ENCODE assay signal across 1 cellular context in the genomic region with DNA sequence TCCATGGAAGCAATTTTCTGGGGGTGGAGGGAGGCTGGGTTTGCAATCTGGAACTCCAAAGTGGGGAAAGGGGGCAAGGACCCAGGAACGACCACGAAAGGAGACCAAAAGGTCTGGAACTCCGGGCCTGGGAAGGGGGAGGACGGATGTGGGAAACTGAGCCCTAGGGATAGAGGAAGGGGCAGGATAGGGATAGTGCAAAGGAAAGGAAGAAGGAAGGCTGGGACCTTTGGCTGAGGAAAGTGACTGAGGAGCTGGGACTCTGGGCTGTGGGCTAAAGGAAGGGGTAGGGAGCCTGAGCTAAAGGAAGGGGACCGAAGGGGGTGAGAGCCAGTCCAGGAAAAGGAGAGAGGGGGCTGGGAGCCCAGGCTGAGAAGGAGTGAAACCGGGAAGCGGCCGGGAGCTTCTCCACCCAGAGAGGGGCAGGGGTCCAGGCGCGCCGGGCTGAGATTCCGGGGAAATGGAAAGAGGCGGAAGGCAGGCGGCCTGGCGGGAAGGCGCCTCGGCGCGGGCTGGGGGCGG.
TF ChIP-seq lines count a peak whose summit lies in the region.

No MANE protein-coding gene starts in this region.

TF ChIP-seq in H1, 55 proteins besides CTCF, POLR2A, EP300 and RAD21:
- TF ChIP-seq ASH2L (IDR thresholded peaks at IDR 0.05; ENCODE audit: low read length) (no peak), PHF8 (conservative IDR thresholded peaks at IDR 0.05; ENCODE audit: low read depth, low read length) (peak; percentile 74; the same call in 1 of the 2 replicates)
- TF ChIP-seq, protein P1, sequence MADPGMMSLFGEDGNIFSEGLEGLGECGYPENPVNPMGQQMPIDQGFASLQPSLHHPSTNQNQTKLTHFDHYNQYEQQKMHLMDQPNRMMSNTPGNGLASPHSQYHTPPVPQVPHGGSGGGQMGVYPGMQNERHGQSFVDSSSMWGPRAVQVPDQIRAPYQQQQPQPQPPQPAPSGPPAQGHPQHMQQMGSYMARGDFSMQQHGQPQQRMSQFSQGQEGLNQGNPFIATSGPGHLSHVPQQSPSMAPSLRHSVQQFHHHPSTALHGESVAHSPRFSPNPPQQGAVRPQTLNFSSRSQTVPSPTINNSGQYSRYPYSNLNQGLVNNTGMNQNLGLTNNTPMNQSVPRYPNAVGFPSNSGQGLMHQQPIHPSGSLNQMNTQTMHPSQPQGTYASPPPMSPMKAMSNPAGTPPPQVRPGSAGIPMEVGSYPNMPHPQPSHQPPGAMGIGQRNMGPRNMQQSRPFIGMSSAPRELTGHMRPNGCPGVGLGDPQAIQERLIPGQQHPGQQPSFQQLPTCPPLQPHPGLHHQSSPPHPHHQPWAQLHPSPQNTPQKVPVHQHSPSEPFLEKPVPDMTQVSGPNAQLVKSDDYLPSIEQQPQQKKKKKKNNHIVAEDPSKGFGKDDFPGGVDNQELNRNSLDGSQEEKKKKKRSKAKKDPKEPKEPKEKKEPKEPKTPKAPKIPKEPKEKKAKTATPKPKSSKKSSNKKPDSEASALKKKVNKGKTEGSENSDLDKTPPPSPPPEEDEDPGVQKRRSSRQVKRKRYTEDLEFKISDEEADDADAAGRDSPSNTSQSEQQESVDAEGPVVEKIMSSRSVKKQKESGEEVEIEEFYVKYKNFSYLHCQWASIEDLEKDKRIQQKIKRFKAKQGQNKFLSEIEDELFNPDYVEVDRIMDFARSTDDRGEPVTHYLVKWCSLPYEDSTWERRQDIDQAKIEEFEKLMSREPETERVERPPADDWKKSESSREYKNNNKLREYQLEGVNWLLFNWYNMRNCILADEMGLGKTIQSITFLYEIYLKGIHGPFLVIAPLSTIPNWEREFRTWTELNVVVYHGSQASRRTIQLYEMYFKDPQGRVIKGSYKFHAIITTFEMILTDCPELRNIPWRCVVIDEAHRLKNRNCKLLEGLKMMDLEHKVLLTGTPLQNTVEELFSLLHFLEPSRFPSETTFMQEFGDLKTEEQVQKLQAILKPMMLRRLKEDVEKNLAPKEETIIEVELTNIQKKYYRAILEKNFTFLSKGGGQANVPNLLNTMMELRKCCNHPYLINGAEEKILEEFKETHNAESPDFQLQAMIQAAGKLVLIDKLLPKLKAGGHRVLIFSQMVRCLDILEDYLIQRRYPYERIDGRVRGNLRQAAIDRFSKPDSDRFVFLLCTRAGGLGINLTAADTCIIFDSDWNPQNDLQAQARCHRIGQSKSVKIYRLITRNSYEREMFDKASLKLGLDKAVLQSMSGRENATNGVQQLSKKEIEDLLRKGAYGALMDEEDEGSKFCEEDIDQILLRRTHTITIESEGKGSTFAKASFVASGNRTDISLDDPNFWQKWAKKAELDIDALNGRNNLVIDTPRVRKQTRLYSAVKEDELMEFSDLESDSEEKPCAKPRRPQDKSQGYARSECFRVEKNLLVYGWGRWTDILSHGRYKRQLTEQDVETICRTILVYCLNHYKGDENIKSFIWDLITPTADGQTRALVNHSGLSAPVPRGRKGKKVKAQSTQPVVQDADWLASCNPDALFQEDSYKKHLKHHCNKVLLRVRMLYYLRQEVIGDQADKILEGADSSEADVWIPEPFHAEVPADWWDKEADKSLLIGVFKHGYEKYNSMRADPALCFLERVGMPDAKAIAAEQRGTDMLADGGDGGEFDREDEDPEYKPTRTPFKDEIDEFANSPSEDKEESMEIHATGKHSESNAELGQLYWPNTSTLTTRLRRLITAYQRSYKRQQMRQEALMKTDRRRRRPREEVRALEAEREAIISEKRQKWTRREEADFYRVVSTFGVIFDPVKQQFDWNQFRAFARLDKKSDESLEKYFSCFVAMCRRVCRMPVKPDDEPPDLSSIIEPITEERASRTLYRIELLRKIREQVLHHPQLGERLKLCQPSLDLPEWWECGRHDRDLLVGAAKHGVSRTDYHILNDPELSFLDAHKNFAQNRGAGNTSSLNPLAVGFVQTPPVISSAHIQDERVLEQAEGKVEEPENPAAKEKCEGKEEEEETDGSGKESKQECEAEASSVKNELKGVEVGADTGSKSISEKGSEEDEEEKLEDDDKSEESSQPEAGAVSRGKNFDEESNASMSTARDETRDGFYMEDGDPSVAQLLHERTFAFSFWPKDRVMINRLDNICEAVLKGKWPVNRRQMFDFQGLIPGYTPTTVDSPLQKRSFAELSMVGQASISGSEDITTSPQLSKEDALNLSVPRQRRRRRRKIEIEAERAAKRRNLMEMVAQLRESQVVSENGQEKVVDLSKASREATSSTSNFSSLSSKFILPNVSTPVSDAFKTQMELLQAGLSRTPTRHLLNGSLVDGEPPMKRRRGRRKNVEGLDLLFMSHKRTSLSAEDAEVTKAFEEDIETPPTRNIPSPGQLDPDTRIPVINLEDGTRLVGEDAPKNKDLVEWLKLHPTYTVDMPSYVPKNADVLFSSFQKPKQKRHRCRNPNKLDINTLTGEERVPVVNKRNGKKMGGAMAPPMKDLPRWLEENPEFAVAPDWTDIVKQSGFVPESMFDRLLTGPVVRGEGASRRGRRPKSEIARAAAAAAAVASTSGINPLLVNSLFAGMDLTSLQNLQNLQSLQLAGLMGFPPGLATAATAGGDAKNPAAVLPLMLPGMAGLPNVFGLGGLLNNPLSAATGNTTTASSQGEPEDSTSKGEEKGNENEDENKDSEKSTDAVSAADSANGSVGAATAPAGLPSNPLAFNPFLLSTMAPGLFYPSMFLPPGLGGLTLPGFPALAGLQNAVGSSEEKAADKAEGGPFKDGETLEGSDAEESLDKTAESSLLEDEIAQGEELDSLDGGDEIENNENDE (IDR thresholded peaks at IDR 0.05; ENCODE audit: insufficient replicate concordance, low read length): no peak
- TF ChIP-seq, protein P2, sequence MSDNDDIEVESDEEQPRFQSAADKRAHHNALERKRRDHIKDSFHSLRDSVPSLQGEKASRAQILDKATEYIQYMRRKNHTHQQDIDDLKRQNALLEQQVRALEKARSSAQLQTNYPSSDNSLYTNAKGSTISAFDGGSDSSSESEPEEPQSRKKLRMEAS (IDR thresholded peaks at IDR 0.05): no peak; the same call in 1 of the 2 replicates
